In the genomic region with DNA sequence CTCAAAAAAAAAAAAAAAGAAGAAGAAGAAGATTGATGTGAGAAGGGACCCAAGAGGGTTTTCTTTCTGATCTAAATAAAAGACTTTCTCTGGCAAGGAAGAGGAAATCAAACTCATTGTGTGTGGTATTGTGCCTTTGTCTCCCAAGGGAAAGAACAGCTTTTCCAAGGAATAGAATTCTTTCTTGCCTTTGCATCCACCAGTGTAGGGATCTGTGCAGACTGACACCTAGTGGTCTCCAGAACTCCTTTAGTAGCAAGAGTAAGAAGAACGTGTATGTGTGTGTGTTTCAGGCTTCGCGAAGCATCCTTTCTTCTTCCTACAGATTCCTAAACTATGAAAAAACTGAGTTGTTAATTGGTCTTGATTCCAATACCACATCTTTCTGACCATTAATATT, we compare ENCODE assay signal across 9 cellular contexts. TPM values are rescaled to one million over a fixed set of nuclear protein-coding genes. Genes with fewer than 3 reads are reported as not detected.
DNase-seq lines count a peak whose midpoint lies in the region; ATAC-seq lines count a peak whose summit lies in the region.
"Had no signal": no experiment of that assay in that cellular context is flagged by ENCODE, and none has a peak within 500 bp of the region (broad histone marks: within the 10 kb centered on the region; RNA-seq: fewer than 3 reads in every experiment).

No MANE protein-coding gene starts in this region.

- intact Hi-C loops in head of caudate nucleus (cut with DNase I), result no loop called here

- DNase-seq in SIG-M5 treated with dmso at 0.1 percent for 504 hours (lab: John Stamatoyannopoulos, UW; ENCODE audit: unreplicated experiment) (peak; percentile 2), SIG-M5 (lab: John Stamatoyannopoulos, UW) (no peak), SW480 (ENCODE audit: low spot score) (peak; percentile 35), head of caudate nucleus (peak in 25 of 42 donors; percentile 5 to 70 (median 28)), superior temporal gyrus (ENCODE audit: extremely low spot score) (peak; percentile 66), MG63 (no peak), GF-D8 (lab: John Stamatoyannopoulos, UW) (no peak)
- DNase-seq: C1 segment of cervical spinal cord had no signal

- no peaks in the 10 kb centered on the region for H3K36me3 ChIP-seq in MG63

- no peaks in the 10 kb centered on the region for H3K9me3 ChIP-seq in MG63

- ATAC-seq in HG03175 (IDR thresholded peaks at IDR 0.05; ENCODE audit: unreplicated experiment), result no peak

- no peak overlapping the region for H3K4me3 ChIP-seq in MG63

- no peaks in the 10 kb centered on the region for H3K27me3 ChIP-seq in MG63

RNA-seq across cellular contexts. Expression of a gene that starts 33.5 kb away (rescaled TPM):
- 61.0 and 102 TPM in 2 replicates for total RNA-seq in MG63 (2014; rRNA removed; shearing (Covaris generic); ENCODE audit: low replicate concordance)

Comparison
In these comparisons a context has a peak if more than half of its experiments do, and no peak if none do; other contexts are left out.
1. DNase-seq: peak in SIG-M5 treated with dmso at 0.1 percent for 504 hours (single experiment), SW480 (single experiment), head of caudate nucleus (25 of 42) and superior temporal gyrus (single experiment); none in SIG-M5 (single experiment), MG63 (single experiment) and GF-D8 (single experiment).